18 cellular contexts compared by ENCODE assay signal in the genomic region with DNA sequence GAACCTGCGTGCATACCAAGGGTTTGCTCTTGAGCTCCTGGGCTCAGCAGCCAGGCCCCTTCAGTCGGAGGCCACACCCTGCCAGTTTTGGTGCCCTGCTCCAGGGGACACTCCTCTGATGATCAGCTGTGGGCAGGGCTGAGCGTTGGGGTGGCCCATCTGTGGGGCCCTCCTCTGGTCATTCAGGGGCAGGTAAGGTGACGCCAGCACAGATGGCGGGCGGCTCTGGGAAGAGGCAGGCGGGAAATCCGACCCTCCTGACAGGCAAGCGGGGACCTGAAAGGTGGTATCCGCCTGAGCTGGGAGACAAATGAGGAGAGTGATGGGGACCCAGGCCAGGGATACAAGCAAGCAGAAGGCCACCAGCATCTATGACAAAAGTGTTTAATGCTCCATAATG. TPM values are rescaled to one million over a fixed set of nuclear protein-coding genes. Genes with fewer than 3 reads are reported as not detected.
DNase-seq lines count a peak whose midpoint lies in the region; ATAC-seq and TF ChIP-seq lines count a peak whose summit lies in the region.
"Had no signal": no experiment of that assay in that cellular context is flagged by ENCODE, and none has a peak within 500 bp of the region (broad histone marks: within the 10 kb centered on the region; RNA-seq: fewer than 3 reads in every experiment).

No MANE protein-coding gene starts in this region.

- H3K27ac Mint-ChIP-seq in activated naive CD8-positive, alpha-beta T cell = peak overlapping the region; percentile 76
- no peak overlapping the region for H3K27ac Mint-ChIP-seq in activated naive CD8-positive, alpha-beta T cell treated with anti-CD3 and anti-CD28 coated beads, Interleukin-2, amount 50 U/mL, for 24 hours
- H3K27ac Mint-ChIP-seq in T-cell = peak overlapping the region; percentile 57 to 68
- peak overlapping the region; percentile 76 for H3K27ac Mint-ChIP-seq in glutamatergic neuron (ENCODE audit: unreplicated experiment)

- H3K4me3 Mint-ChIP-seq in activated naive CD8-positive, alpha-beta T cell = no peak overlapping the region
- H3K4me3 Mint-ChIP-seq in activated naive CD8-positive, alpha-beta T cell treated with anti-CD3 and anti-CD28 coated beads, Interleukin-2, amount 50 U/mL, for 24 hours = no peak overlapping the region
- H3K4me3 Mint-ChIP-seq in T-cell = peak overlapping the region in 1 of 3 donors; percentile 36
- H3K4me3 Mint-ChIP-seq in glutamatergic neuron (ENCODE audit: unreplicated experiment) = no peak overlapping the region

- CTCF ChIA-PET in T-cell (lab: Charles Lee) = interaction anchor here in 1 of 2 donors (0.6 kb wide), 1 partner anchor 18 kb away, joined by 3 read pairs; no protein-coding TSS in a partner anchor

- TF ChIP-seq POLR2A in heart left ventricle (IDR thresholded peaks at IDR 0.05) = no peak

- H3K27me3 Mint-ChIP-seq in activated naive CD8-positive, alpha-beta T cell = no peaks in the 10 kb centered on the region
- H3K27me3 Mint-ChIP-seq in activated naive CD8-positive, alpha-beta T cell treated with anti-CD3 and anti-CD28 coated beads, Interleukin-2, amount 50 U/mL, for 24 hours = no peaks in the 10 kb centered on the region
- no peaks in the 10 kb centered on the region for H3K27me3 Mint-ChIP-seq in T-cell
- peaks cover 14% of the 10 kb centered on the region for H3K27me3 Mint-ChIP-seq in glutamatergic neuron (ENCODE audit: unreplicated experiment)

- H3K27ac ChIP-seq in heart left ventricle = no peak overlapping the region
- H3K27ac ChIP-seq: A549, C4-2B had no signal

- peaks cover 0 to 27% (median 8%) of the 10 kb centered on the region in 12 donors for H3K4me1 ChIP-seq in heart left ventricle

- TF ChIP-seq CTCF in glutamatergic neuron (IDR thresholded peaks at IDR 0.05; ENCODE audit: partially characterized antibody, unreplicated experiment) (no peak), heart left ventricle (IDR thresholded peaks at IDR 0.05) (no peak)

- 94 to 97% (median 94%) methylated on average over 7 to 10 of the region's 10 CpGs for WGBS in heart left ventricle, 4 donors

- DNase-seq in activated naive CD8-positive, alpha-beta T cell treated with anti-CD3 and anti-CD28 coated beads, Interleukin-2, amount 50 U/mL, for 24 hours = no peak
- DNase-seq in T-cell (no peak), glutamatergic neuron (no peak), NCI-H1436 treated with DMSO at 0.1 percent for 48 hours (lab: John Stamatoyannopoulos, UW) (no peak), heart left ventricle (no peak)
- DNase-seq: Caco-2, DMS153, MG63, NCI-H1092 treated with DMSO at 0.1 percent for 48 hours, NCI-H1694, NCI-H2107, OCI-M1, SIG-M5 had no signal

- no peaks in the 10 kb centered on the region for H3K9me3 Mint-ChIP-seq in activated naive CD8-positive, alpha-beta T cell (ENCODE audit: low read depth)
- no peaks in the 10 kb centered on the region for H3K9me3 Mint-ChIP-seq in activated naive CD8-positive, alpha-beta T cell treated with anti-CD3 and anti-CD28 coated beads, Interleukin-2, amount 50 U/mL, for 24 hours
- H3K9me3 Mint-ChIP-seq in T-cell = no peaks in the 10 kb centered on the region
- H3K9me3 Mint-ChIP-seq in glutamatergic neuron (ENCODE audit: unreplicated experiment) = peaks cover 6% of the 10 kb centered on the region

- peaks cover 0 to 26% (median 4%) of the 10 kb centered on the region in 9 donors for H3K36me3 ChIP-seq in heart left ventricle

- H3K36me3 Mint-ChIP-seq in activated naive CD8-positive, alpha-beta T cell = no peaks in the 10 kb centered on the region
- peaks cover 1% of the 10 kb centered on the region for H3K36me3 Mint-ChIP-seq in activated naive CD8-positive, alpha-beta T cell treated with anti-CD3 and anti-CD28 coated beads, Interleukin-2, amount 50 U/mL, for 24 hours (ENCODE audit: low read depth)
- H3K36me3 Mint-ChIP-seq in T-cell (no peaks in the 10 kb centered on the region), glutamatergic neuron (ENCODE audit: unreplicated experiment) (no peaks in the 10 kb centered on the region)

- intact Hi-C loops in heart left ventricle (cut with DNase I) = loop anchor here in 1 of 10 donors (5.0 kb wide), 1 partner anchor 53 kb away; no protein-coding TSS in a partner anchor

- H3K4me3 ChIP-seq in heart left ventricle = no peak overlapping the region
- H3K4me3 ChIP-seq: A549, MG63 had no signal

- H3K4me1 Mint-ChIP-seq in activated naive CD8-positive, alpha-beta T cell (ENCODE audit: low read depth) = peaks cover 46% of the 10 kb centered on the region
- peaks cover 38% of the 10 kb centered on the region for H3K4me1 Mint-ChIP-seq in activated naive CD8-positive, alpha-beta T cell treated with anti-CD3 and anti-CD28 coated beads, Interleukin-2, amount 50 U/mL, for 24 hours
- peaks cover 54 to 71% (median 57%) of the 10 kb centered on the region in 3 donors for H3K4me1 Mint-ChIP-seq in T-cell
- H3K4me1 Mint-ChIP-seq in glutamatergic neuron (ENCODE audit: low read depth, unreplicated experiment) = peaks cover 22% of the 10 kb centered on the region

- H3K9me3 ChIP-seq in heart left ventricle = no peaks in the 10 kb centered on the region
- H3K9me3 ChIP-seq: A549, Caco-2, MG63 had no signal

- no peak for ATAC-seq in activated naive CD8-positive, alpha-beta T cell treated with anti-CD3 and anti-CD28 coated beads, Interleukin-2, amount 50 U/mL, for 24 hours
- ATAC-seq in T-cell (replicated peaks in 1 of 4) = no peak
- ATAC-seq in heart left ventricle = no peak
- ATAC-seq in GM19023 (IDR thresholded peaks at IDR 0.05; ENCODE audit: unreplicated experiment) = no peak
- ATAC-seq: A549 had no signal

- peaks cover 0 to 18% (median 0%) of the 10 kb centered on the region in 9 donors for H3K27me3 ChIP-seq in heart left ventricle
- H3K27me3 ChIP-seq: MG63 had no signal

- POLR2A ChIA-PET in T-cell (lab: Charles Lee) = no interaction called here

RNA-seq across cellular contexts. Expression of a gene that starts 3.8 kb away (rescaled TPM):
- total RNA-seq in T-cell (100 to 1,000 TPM; 153 to 296 (median 268) TPM), glutamatergic neuron (ENCODE audit: unreplicated experiment) (61.1 TPM), heart left ventricle (10 to 100 TPM in 4 of 9 donors, 1 to 10 TPM in 5; 5.8 to 25.6 (median 9.6) TPM)
- polyA plus RNA-seq in heart left ventricle = 10 to 100 TPM in 1 of 2 donors, 1 to 10 TPM in 1; 7.1 to 16.3 TPM
- total RNA-seq: RPMI7951 had no signal

RNA-seq across cellular contexts. Expression of a gene that starts 29.2 kb away (rescaled TPM):
- total RNA-seq in T-cell (under 1 TPM in 4 of 5 donors, not detected in 1; 0.44 to 0.79 (median 0.52) TPM), glutamatergic neuron (ENCODE audit: unreplicated experiment) (2.7 TPM), heart left ventricle (10 to 100 TPM in 3 of 9 donors, 1 to 10 TPM in 6; 5.2 to 12.6 (median 8.1) TPM)
- 10 to 100 TPM in 1 of 2 donors, 1 to 10 TPM in 1; 7.8 to 13.9 TPM for polyA plus RNA-seq in heart left ventricle
